23 cellular contexts compared by ENCODE assay signal in genomic region chr2:223594259-223594658, GRCh38. TPM values are rescaled to one million over a fixed set of nuclear protein-coding genes. Genes with fewer than 3 reads are reported as not detected.
"Had no signal": no experiment of that assay in that cellular context is flagged by ENCODE, and none has a peak within 500 bp of the region (broad histone marks: within the 10 kb centered on the region; RNA-seq: fewer than 3 reads in every experiment).

No MANE protein-coding gene starts in this region.

- ATAC-seq: activated naive CD4-positive, alpha-beta T cell treated with anti-CD3 and anti-CD28 coated beads, Interleukin-2, amount 50 U/mL, for 72 hours; activated naive CD8-positive, alpha-beta T cell treated with anti-CD3 and anti-CD28 coated beads, Interleukin-2, amount 50 U/mL, for 24 hours; activated T-cell treated with anti-CD3 and anti-CD28 coated beads, Interleukin-2, amount 50 U/mL, for 4 hours; Panc1; Right ventricle myocardium inferior had no signal

- H3K4me3 ChIP-seq: ascending aorta had no signal

- H3K36me3 ChIP-seq: ascending aorta had no signal

- H3K27ac ChIP-seq: ascending aorta, VCaP had no signal

- H3K9me3 ChIP-seq: ascending aorta had no signal

- H3K4me1 ChIP-seq: ascending aorta had no signal

- DNase-seq: activated CD4-positive, alpha-beta memory T cell treated with anti-CD3 and anti-CD28 coated beads for 36 hours; activated CD4-positive, alpha-beta T cell treated with anti-CD3 and anti-CD28 coated beads, Interleukin-2, amount 10 ng/mL, durations not matched to agents 7 days and 5 days; activated CD4-positive, CD25-positive, alpha-beta regulatory T cell; activated CD8-positive, alpha-beta memory T cell treated with anti-CD3 and anti-CD28 coated beads for 24 hours; activated effector memory CD4-positive, alpha-beta T cell treated with anti-CD3 and anti-CD28 coated beads, Interleukin-2, amount 50 U/mL, for 16 hours; activated naive CD4-positive, alpha-beta T cell treated with Interleukin-2 at 50 U/mL for 16 hours; activated naive CD8-positive, alpha-beta T cell treated with anti-CD3 and anti-CD28 coated beads, Interleukin-2, amount 50 U/mL, for 24 hours; activated T-cell treated with anti-CD3 and anti-CD28 coated beads, Interleukin-2, amount 50 U/mL, for 4 hours; amniotic stem cell; KG1; NCI-H1048; NCI-H146; NCI-H187 treated with DMSO at 0.1 percent for 48 hours; NCI-H2081 treated with DMSO at 0.1 percent for 48 hours; NCI-H226; NCI-H510A; NCI-H526 treated with DMSO at 0.1 percent for 48 hours; RPMI8226 had no signal

- H3K27me3 ChIP-seq: ascending aorta had no signal

RNA-seq across cellular contexts. Expression of gene SCG2, which starts 7.9 kb away (rescaled TPM):
- total RNA-seq: activated CD4-positive, alpha-beta memory T cell treated with anti-CD3 and anti-CD28 coated beads for 36 hours; activated naive CD4-positive, alpha-beta T cell treated with anti-CD3 and anti-CD28 coated beads, Interleukin-2, amount 50 U/mL, for 72 hours; activated T-cell treated with anti-CD3 and anti-CD28 coated beads, Interleukin-2, amount 50 U/mL, for 4 hours; Right ventricle myocardium inferior had no signal
